13 cellular contexts compared by ENCODE assay signal in the genomic region with DNA sequence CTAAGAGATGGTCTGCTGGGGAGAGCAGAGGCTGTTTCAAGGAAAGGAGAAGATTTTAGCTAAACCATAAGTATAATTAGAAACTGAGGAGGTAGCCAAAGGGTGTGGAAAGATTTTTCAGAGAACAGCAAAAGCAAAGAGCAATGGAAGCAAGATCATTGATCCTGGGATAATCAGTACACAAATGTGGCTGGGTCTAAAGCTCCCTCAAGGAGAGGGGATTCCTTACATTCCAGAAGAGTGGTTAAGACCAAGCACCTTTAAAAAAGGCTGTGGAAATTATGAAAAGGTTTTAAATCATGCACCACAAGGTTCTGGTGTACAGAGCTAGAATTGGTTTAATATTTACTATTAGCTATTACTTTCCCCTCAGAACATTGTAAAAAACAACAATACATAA.
DNase-seq lines count a peak whose midpoint lies in the region; ATAC-seq and TF ChIP-seq lines count a peak whose summit lies in the region.
"Had no signal": no experiment of that assay in that cellular context is flagged by ENCODE, and none has a peak within 500 bp of the region (broad histone marks: within the 10 kb centered on the region; RNA-seq: fewer than 3 reads in every experiment).

No MANE protein-coding gene starts in this region.

- no peak overlapping the region for H3K27ac Mint-ChIP-seq in WTC11
- no peak overlapping the region for H3K27ac Mint-ChIP-seq in glutamatergic neuron (ENCODE audit: unreplicated experiment)
- H3K27ac Mint-ChIP-seq: CD14-positive monocyte; CD8-positive, alpha-beta T cell had no signal

- TF ChIP-seq POLR2A in body of pancreas (IDR thresholded peaks at IDR 0.05): no peak

- H3K4me3 ChIP-seq in body of pancreas: no peak overlapping the region

- no peaks in the 10 kb centered on the region for H3K36me3 Mint-ChIP-seq in WTC11
- no peaks in the 10 kb centered on the region for H3K36me3 Mint-ChIP-seq in glutamatergic neuron (ENCODE audit: unreplicated experiment)
- H3K36me3 Mint-ChIP-seq: CD14-positive monocyte; CD8-positive, alpha-beta T cell had no signal

- no peaks in the 10 kb centered on the region for H3K27me3 ChIP-seq in body of pancreas

- H3K4me1 ChIP-seq in body of pancreas: no peaks in the 10 kb centered on the region

- ATAC-seq in WTC11 (peak; percentile 60), body of pancreas (no peak)
- ATAC-seq: CD8-positive, alpha-beta T cell; HCT116 had no signal

- no peaks in the 10 kb centered on the region for H3K9me3 ChIP-seq in body of pancreas

- no peaks in the 10 kb centered on the region for H3K27me3 Mint-ChIP-seq in WTC11 (ENCODE audit: low read depth)
- no peaks in the 10 kb centered on the region for H3K27me3 Mint-ChIP-seq in glutamatergic neuron (ENCODE audit: unreplicated experiment)

- no peak for TF ChIP-seq CTCF in WTC11 (IDR thresholded peaks at IDR 0.05)
- TF ChIP-seq CTCF in glutamatergic neuron (IDR thresholded peaks at IDR 0.05; ENCODE audit: partially characterized antibody, unreplicated experiment): no peak
- no peak for TF ChIP-seq CTCF in body of pancreas (IDR thresholded peaks at IDR 0.05)

- CTCF ChIA-PET in WTC11 (lab: Charles Lee): interaction anchor here (1.1 kb wide), 1 partner anchor 246 kb away, joined by 3 read pairs; a partner anchor contains a TSS

- DNase-seq in WTC11 (ENCODE audit: low spot score) (no peak), kidney tubule cell (ENCODE audit: low spot score) (peak; percentile 22), renal cortical epithelial cell (ENCODE audit: low read depth) (peak; percentile 73), glutamatergic neuron (no peak), body of pancreas (no peak), RKO (ENCODE audit: low spot score) (no peak)
- DNase-seq: CD8-positive, alpha-beta T cell; COR-L47; DND-41; GDM1 had no signal

- H3K4me3 Mint-ChIP-seq in WTC11 (no peak overlapping the region), glutamatergic neuron (ENCODE audit: unreplicated experiment) (no peak overlapping the region)
- H3K4me3 Mint-ChIP-seq: CD14-positive monocyte; CD8-positive, alpha-beta T cell had no signal

- POLR2A ChIA-PET in WTC11 (lab: Charles Lee): no interaction called here

- H3K36me3 ChIP-seq in body of pancreas (replicated peaks in 1 of 2; ENCODE audit: insufficient read depth in 1 of 2, low read depth in 2 of 2): no peaks in the 10 kb centered on the region

- H3K27ac ChIP-seq in body of pancreas: no peak overlapping the region
- H3K27ac ChIP-seq: HL-60 had no signal

- intact Hi-C loops in body of pancreas (cut with DNase I): no loop called here

- no peaks in the 10 kb centered on the region for H3K9me3 Mint-ChIP-seq in WTC11
- H3K9me3 Mint-ChIP-seq in glutamatergic neuron (ENCODE audit: unreplicated experiment): no peaks in the 10 kb centered on the region
- H3K9me3 Mint-ChIP-seq: CD8-positive, alpha-beta T cell had no signal

- H3K4me1 Mint-ChIP-seq in WTC11 (no peaks in the 10 kb centered on the region; the same call in 1 of the 2 replicates), glutamatergic neuron (ENCODE audit: low read depth, unreplicated experiment) (no peaks in the 10 kb centered on the region)
- H3K4me1 Mint-ChIP-seq: CD14-positive monocyte had no signal

TF ChIP-seq in WTC11, 78 proteins besides CTCF, POLR2A, EP300 and RAD21:
- TF ChIP-seq ZNF423 (CRISPR knock-in tag; IDR thresholded peaks at IDR 0.05) (no peak), FOXK1 (CRISPR knock-in tag; IDR thresholded peaks at IDR 0.05) (no peak), NFATC4 (CRISPR knock-in tag; IDR thresholded peaks at IDR 0.05) (no peak), SOX15 (CRISPR knock-in tag; IDR thresholded peaks at IDR 0.05) (no peak), OVOL2 (CRISPR knock-in tag; IDR thresholded peaks at IDR 0.05; ENCODE audit: borderline replicate concordance) (no peak), NR2C2 (CRISPR knock-in tag; IDR thresholded peaks at IDR 0.05) (no peak), ELF4 (CRISPR knock-in tag; IDR thresholded peaks at IDR 0.05; ENCODE audit: low read depth) (no peak)
- TF ChIP-seq, protein P1, sequence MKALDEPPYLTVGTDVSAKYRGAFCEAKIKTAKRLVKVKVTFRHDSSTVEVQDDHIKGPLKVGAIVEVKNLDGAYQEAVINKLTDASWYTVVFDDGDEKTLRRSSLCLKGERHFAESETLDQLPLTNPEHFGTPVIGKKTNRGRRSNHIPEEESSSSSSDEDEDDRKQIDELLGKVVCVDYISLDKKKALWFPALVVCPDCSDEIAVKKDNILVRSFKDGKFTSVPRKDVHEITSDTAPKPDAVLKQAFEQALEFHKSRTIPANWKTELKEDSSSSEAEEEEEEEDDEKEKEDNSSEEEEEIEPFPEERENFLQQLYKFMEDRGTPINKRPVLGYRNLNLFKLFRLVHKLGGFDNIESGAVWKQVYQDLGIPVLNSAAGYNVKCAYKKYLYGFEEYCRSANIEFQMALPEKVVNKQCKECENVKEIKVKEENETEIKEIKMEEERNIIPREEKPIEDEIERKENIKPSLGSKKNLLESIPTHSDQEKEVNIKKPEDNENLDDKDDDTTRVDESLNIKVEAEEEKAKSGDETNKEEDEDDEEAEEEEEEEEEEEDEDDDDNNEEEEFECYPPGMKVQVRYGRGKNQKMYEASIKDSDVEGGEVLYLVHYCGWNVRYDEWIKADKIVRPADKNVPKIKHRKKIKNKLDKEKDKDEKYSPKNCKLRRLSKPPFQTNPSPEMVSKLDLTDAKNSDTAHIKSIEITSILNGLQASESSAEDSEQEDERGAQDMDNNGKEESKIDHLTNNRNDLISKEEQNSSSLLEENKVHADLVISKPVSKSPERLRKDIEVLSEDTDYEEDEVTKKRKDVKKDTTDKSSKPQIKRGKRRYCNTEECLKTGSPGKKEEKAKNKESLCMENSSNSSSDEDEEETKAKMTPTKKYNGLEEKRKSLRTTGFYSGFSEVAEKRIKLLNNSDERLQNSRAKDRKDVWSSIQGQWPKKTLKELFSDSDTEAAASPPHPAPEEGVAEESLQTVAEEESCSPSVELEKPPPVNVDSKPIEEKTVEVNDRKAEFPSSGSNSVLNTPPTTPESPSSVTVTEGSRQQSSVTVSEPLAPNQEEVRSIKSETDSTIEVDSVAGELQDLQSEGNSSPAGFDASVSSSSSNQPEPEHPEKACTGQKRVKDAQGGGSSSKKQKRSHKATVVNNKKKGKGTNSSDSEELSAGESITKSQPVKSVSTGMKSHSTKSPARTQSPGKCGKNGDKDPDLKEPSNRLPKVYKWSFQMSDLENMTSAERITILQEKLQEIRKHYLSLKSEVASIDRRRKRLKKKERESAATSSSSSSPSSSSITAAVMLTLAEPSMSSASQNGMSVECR (CRISPR knock-in tag; IDR thresholded peaks at IDR 0.05; ENCODE audit: borderline replicate concordance): no peak
- TF ChIP-seq, protein P2, sequence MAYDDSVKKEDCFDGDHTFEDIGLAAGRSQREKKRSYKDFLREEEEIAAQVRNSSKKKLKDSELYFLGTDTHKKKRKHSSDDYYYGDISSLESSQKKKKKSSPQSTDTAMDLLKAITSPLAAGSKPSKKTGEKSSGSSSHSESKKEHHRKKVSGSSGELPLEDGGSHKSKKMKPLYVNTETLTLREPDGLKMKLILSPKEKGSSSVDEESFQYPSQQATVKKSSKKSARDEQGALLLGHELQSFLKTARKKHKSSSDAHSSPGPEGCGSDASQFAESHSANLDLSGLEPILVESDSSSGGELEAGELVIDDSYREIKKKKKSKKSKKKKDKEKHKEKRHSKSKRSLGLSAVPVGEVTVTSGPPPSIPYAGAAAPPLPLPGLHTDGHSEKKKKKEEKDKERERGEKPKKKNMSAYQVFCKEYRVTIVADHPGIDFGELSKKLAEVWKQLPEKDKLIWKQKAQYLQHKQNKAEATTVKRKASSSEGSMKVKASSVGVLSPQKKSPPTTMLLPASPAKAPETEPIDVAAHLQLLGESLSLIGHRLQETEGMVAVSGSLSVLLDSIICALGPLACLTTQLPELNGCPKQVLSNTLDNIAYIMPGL (CRISPR knock-in tag; IDR thresholded peaks at IDR 0.05): no peak
- TF ChIP-seq, protein P3, sequence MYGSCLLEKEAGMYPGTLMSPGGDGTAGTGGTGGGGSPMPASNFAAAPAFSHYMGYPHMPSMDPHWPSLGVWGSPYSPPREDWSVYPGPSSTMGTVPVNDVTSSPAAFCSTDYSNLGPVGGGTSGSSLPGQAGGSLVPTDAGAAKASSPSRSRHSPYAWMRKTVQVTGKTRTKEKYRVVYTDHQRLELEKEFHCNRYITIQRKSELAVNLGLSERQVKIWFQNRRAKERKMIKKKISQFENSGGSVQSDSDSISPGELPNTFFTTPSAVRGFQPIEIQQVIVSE (CRISPR knock-in tag; IDR thresholded peaks at IDR 0.05; ENCODE audit: borderline replicate concordance): no peak
TF ChIP-seq in WTC11: peak in this region for 0.

Comparison
In these comparisons a context has a peak if more than half of its experiments do, and no peak if none do; other contexts are left out.
1. DNase-seq: peak in kidney tubule cell (single experiment) and renal cortical epithelial cell (single experiment); none in WTC11 (single experiment), glutamatergic neuron (single experiment), body of pancreas (0 of 4) and RKO (single experiment).